Comparison of ENCODE assay signal across 1 cellular context in the genomic region with DNA sequence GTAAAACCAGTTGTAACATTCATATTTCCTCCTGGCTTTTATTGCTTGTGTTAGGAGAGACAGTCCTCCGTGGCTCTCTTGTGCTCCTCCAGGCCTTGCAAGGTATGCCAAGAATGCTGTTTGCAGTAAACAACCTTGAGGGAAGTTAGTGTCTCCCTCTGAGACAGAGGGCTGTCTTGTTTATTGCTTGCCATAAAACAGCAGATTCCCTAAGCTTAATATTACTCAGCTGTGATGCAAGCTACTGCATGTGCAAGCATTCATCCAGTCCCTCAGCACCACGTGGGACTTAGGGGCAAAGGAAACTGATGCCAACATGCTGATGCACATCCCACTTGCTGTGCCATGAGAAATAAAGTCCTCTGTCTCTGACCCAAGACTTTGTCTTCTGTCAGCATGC.
TF ChIP-seq lines count a peak whose summit lies in the region.

No MANE protein-coding gene starts in this region.

TF ChIP-seq in WTC11, 78 proteins besides CTCF, POLR2A, EP300 and RAD21 (continued from another document):
- TF ChIP-seq, protein P1, sequence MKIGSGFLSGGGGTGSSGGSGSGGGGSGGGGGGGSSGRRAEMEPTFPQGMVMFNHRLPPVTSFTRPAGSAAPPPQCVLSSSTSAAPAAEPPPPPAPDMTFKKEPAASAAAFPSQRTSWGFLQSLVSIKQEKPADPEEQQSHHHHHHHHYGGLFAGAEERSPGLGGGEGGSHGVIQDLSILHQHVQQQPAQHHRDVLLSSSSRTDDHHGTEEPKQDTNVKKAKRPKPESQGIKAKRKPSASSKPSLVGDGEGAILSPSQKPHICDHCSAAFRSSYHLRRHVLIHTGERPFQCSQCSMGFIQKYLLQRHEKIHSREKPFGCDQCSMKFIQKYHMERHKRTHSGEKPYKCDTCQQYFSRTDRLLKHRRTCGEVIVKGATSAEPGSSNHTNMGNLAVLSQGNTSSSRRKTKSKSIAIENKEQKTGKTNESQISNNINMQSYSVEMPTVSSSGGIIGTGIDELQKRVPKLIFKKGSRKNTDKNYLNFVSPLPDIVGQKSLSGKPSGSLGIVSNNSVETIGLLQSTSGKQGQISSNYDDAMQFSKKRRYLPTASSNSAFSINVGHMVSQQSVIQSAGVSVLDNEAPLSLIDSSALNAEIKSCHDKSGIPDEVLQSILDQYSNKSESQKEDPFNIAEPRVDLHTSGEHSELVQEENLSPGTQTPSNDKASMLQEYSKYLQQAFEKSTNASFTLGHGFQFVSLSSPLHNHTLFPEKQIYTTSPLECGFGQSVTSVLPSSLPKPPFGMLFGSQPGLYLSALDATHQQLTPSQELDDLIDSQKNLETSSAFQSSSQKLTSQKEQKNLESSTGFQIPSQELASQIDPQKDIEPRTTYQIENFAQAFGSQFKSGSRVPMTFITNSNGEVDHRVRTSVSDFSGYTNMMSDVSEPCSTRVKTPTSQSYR (CRISPR knock-in tag; IDR thresholded peaks at IDR 0.05) = no peak
- no peak for TF ChIP-seq SMAD4 (CRISPR knock-in tag; IDR thresholded peaks at IDR 0.05)
- TF ChIP-seq, protein P2, sequence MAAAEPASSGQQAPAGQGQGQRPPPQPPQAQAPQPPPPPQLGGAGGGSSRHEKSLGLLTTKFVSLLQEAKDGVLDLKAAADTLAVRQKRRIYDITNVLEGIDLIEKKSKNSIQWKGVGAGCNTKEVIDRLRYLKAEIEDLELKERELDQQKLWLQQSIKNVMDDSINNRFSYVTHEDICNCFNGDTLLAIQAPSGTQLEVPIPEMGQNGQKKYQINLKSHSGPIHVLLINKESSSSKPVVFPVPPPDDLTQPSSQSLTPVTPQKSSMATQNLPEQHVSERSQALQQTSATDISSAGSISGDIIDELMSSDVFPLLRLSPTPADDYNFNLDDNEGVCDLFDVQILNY (CRISPR knock-in tag; IDR thresholded peaks at IDR 0.05) = no peak
- TF ChIP-seq, protein P3, sequence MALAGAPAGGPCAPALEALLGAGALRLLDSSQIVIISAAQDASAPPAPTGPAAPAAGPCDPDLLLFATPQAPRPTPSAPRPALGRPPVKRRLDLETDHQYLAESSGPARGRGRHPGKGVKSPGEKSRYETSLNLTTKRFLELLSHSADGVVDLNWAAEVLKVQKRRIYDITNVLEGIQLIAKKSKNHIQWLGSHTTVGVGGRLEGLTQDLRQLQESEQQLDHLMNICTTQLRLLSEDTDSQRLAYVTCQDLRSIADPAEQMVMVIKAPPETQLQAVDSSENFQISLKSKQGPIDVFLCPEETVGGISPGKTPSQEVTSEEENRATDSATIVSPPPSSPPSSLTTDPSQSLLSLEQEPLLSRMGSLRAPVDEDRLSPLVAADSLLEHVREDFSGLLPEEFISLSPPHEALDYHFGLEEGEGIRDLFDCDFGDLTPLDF (CRISPR knock-in tag; IDR thresholded peaks at IDR 0.05) = no peak
- TF ChIP-seq, protein P4, sequence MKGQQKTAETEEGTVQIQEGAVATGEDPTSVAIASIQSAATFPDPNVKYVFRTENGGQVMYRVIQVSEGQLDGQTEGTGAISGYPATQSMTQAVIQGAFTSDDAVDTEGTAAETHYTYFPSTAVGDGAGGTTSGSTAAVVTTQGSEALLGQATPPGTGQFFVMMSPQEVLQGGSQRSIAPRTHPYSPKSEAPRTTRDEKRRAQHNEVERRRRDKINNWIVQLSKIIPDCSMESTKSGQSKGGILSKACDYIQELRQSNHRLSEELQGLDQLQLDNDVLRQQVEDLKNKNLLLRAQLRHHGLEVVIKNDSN (CRISPR knock-in tag; IDR thresholded peaks at IDR 0.05) = no peak
- TF ChIP-seq, protein P5, sequence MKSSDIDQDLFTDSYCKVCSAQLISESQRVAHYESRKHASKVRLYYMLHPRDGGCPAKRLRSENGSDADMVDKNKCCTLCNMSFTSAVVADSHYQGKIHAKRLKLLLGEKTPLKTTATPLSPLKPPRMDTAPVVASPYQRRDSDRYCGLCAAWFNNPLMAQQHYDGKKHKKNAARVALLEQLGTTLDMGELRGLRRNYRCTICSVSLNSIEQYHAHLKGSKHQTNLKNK (CRISPR knock-in tag; IDR thresholded peaks at IDR 0.05) = no peak
- TF ChIP-seq, protein P6, sequence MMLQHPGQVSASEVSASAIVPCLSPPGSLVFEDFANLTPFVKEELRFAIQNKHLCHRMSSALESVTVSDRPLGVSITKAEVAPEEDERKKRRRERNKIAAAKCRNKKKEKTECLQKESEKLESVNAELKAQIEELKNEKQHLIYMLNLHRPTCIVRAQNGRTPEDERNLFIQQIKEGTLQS (CRISPR knock-in tag; conservative IDR thresholded peaks at IDR 0.05) = no peak
- no peak for TF ChIP-seq PRRX2 (CRISPR knock-in tag; IDR thresholded peaks at IDR 0.05)
- TF ChIP-seq HMGA2 (CRISPR knock-in tag; IDR thresholded peaks at IDR 0.05) = no peak
- TF ChIP-seq, protein P7, sequence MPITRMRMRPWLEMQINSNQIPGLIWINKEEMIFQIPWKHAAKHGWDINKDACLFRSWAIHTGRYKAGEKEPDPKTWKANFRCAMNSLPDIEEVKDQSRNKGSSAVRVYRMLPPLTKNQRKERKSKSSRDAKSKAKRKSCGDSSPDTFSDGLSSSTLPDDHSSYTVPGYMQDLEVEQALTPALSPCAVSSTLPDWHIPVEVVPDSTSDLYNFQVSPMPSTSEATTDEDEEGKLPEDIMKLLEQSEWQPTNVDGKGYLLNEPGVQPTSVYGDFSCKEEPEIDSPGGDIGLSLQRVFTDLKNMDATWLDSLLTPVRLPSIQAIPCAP (CRISPR knock-in tag; IDR thresholded peaks at IDR 0.05) = no peak
- TF ChIP-seq TEAD1 (CRISPR knock-in tag; IDR thresholded peaks at IDR 0.05) = no peak; the same call in 1 of the 2 replicates
- TF ChIP-seq ZNF416 (CRISPR knock-in tag; IDR thresholded peaks at IDR 0.05) = no peak
- TF ChIP-seq OVOL2 (CRISPR knock-in tag; IDR thresholded peaks at IDR 0.05; ENCODE audit: borderline replicate concordance) = no peak
- TF ChIP-seq ZNF423 (CRISPR knock-in tag; IDR thresholded peaks at IDR 0.05) = no peak
